21 cellular contexts compared by ENCODE assay signal in genomic region chr3:115301364-115301860, GRCh38.
"Had no signal": no experiment of that assay in that cellular context is flagged by ENCODE, and none has a peak within 500 bp of the region (broad histone marks: within the 10 kb centered on the region; RNA-seq: fewer than 3 reads in every experiment).

No MANE protein-coding gene starts in this region.

- H3K4me3 ChIP-seq: adrenal gland, cardiac muscle cell, heart right ventricle, lower lobe of right lung, right lobe of liver, stomach, suprapubic skin, tibial nerve had no signal

- DNase-seq: activated CD4-positive, alpha-beta T cell treated with anti-CD3 and anti-CD28 coated beads for 1 hour; activated T-cell treated with anti-CD3 and anti-CD28 coated beads, Interleukin-2, amount 50 U/mL, for 1 hour; adrenal gland; dermis blood vessel endothelial cell; effector CD8-positive, alpha-beta T cell; heart right ventricle; left colon; lower lobe of right lung; naive B cell; occipital lobe; posterior cingulate gyrus; right lobe of liver; small intestine; stimulated activated CD4-positive, alpha-beta T cell treated with anti-CD3 and anti-CD28 coated beads, Interleukin-2, amount 100 ng/mL, for 24 hours; stomach; T-helper 9 cell had no signal

- H3K36me3 ChIP-seq: adrenal gland, cardiac muscle cell, heart right ventricle, lower lobe of right lung, right lobe of liver, stomach, suprapubic skin, tibial nerve had no signal

- H3K27ac ChIP-seq: adrenal gland, cardiac muscle cell, heart right ventricle, lower lobe of right lung, right lobe of liver, stomach, suprapubic skin, tibial nerve had no signal

- H3K27me3 ChIP-seq: adrenal gland, cardiac muscle cell, heart right ventricle, right lobe of liver, stomach, suprapubic skin, tibial nerve had no signal

- ATAC-seq: activated T-helper 17 cell treated with anti-CD3 and anti-CD28 coated beads, Interleukin-2, amount 50 U/mL, for 72 hours; heart right ventricle; left colon; lower lobe of right lung; right lobe of liver; stimulated activated memory B cell treated with anti-CD40 and anti-IgM and Interleukin-4, amounts not matched to agents 10 μg/mL and 1 μg/mL and 100 μg/mL, for 72 hours had no signal

- H3K9me3 ChIP-seq: adrenal gland, heart right ventricle, lower lobe of right lung, right lobe of liver, stomach, suprapubic skin, tibial nerve had no signal

- H3K4me1 ChIP-seq: adrenal gland, heart right ventricle, lower lobe of right lung, right lobe of liver, stomach, suprapubic skin, tibial nerve had no signal
